Comparison of ENCODE assay signal across 8 cellular contexts in the genomic region with DNA sequence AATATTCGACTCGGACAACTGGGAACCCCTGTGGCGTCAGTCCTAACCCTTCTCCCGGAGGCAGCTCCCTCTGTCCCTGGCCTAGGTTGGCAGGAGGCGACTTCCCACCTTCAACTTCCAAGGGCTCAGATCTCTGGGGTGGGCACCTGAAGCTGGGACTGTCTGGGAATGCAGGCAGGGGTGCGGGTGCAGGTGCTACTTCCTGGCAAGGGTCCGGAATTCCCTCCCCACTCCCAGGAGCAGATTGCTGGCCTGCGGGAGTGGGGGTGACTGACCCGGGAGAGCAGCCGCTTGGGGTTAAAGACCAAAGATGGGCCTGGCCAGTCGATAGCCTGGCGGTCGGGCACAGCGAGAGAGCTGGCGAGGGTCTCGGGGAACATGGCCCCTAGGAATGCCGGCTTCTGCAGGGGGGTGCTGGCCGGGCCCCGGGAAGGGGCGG. TPM values are rescaled to one million over a fixed set of nuclear protein-coding genes. Genes with fewer than 3 reads are reported as not detected.
A peak's percentile ranks its signal among the peaks of the same experiment; 100 is the strongest.
DNase-seq lines count a peak whose midpoint lies in the region; ATAC-seq, FAIRE-seq and TF ChIP-seq lines count a peak whose summit lies in the region.
"Had no signal": no experiment of that assay in that cellular context is flagged by ENCODE, and none has a peak within 500 bp of the region (broad histone marks: within the 10 kb centered on the region; RNA-seq: fewer than 3 reads in every experiment).

No MANE protein-coding gene starts in this region.

- H3K4me3 Mint-ChIP-seq in activated T-cell treated with anti-CD3 and anti-CD28 coated beads, Interleukin-2, amount 50 U/mL, for 72 hours = peak overlapping the region; percentile 59 to 91

- peaks cover 66% of the 10 kb centered on the region for H3K4me1 Mint-ChIP-seq in activated T-cell treated with anti-CD3 and anti-CD28 coated beads, Interleukin-2, amount 50 U/mL, for 72 hours (ENCODE audit: low read depth)

- no peak overlapping the region for H3K27ac Mint-ChIP-seq in activated T-cell treated with anti-CD3 and anti-CD28 coated beads, Interleukin-2, amount 50 U/mL, for 72 hours

- intact Hi-C loops in spleen (cut with DNase I; ENCODE audit: low total_unique reads) = loop anchor here (10.0 kb wide), 1 partner anchor 93 kb away; a partner anchor contains a TSS

- DNase-seq in HL-60 (ENCODE audit: low read depth in 1 of 2, low spot score in 1 of 2) (no peak), keratinocyte (ENCODE audit: low read depth, low spot score) (no peak), spleen (no peak), 8988T (no peak), RPMI8226 (no peak)
- no peak for DNase-seq in activated T-cell treated with anti-CD3 and anti-CD28 coated beads, Interleukin-2, amount 50 U/mL, for 72 hours
- DNase-seq: NCI-H524 treated with DMSO at 0.1 percent for 48 hours had no signal

- peak overlapping the region; percentile 76 for H3K9ac ChIP-seq in keratinocyte (ENCODE audit: control insufficient read depth, extremely low read depth, insufficient read depth, low read length)

- no peaks in the 10 kb centered on the region for H3K9me3 Mint-ChIP-seq in activated T-cell treated with anti-CD3 and anti-CD28 coated beads, Interleukin-2, amount 50 U/mL, for 72 hours

- no peaks in the 10 kb centered on the region for H3K27me3 Mint-ChIP-seq in activated T-cell treated with anti-CD3 and anti-CD28 coated beads, Interleukin-2, amount 50 U/mL, for 72 hours (ENCODE audit: low read depth)

- H3K4me3 ChIP-seq in HL-60 (replicated peaks; ENCODE audit: insufficient read depth, low read length) (peak overlapping the region; percentile 36), keratinocyte (ENCODE audit: control insufficient read depth in 2 of 3, extremely low read depth in 1 of 3, insufficient read depth in 2 of 3, low read depth in 1 of 3, low read length in 3 of 3) (peak overlapping the region; percentile 79 to 86 (median 83)), spleen (peak overlapping the region in 7 of 8 donors; percentile 18 to 70 (median 38))

- H3K79me2 ChIP-seq in keratinocyte (ENCODE audit: control insufficient read depth, insufficient read depth, low read length) = peaks cover 7% of the 10 kb centered on the region

- H3K4me2 ChIP-seq in keratinocyte (ENCODE audit: control insufficient read depth, extremely low read depth, insufficient read depth, low read depth, low read length) = peak overlapping the region; percentile 96

- peaks cover 24% of the 10 kb centered on the region for H3K4me1 ChIP-seq in keratinocyte (ENCODE audit: control insufficient read depth, extremely low read depth, insufficient read depth, low read length)
- H3K4me1 ChIP-seq in spleen = peaks cover 13 to 66% (median 42%) of the 10 kb centered on the region in 6 donors

- H3K9me3 ChIP-seq in keratinocyte (ENCODE audit: control insufficient read depth, low read depth, low read length) (no peaks in the 10 kb centered on the region), spleen (no peaks in the 10 kb centered on the region)

- H3K9me1 ChIP-seq in keratinocyte (ENCODE audit: control insufficient read depth, extremely low read depth, insufficient read depth, low read length) = no peaks in the 10 kb centered on the region

- no peaks in the 10 kb centered on the region for H4K20me1 ChIP-seq in keratinocyte (ENCODE audit: control insufficient read depth, extremely low read depth, insufficient read depth, low read length)

- TF ChIP-seq CTCF in HL-60 (IDR thresholded peaks at IDR 0.05; ENCODE audit: insufficient read depth, low read length) = no peak
- no peak for TF ChIP-seq CTCF in keratinocyte (optimal IDR thresholded peaks at IDR 0.05 in 1 of 3, IDR thresholded peaks at IDR 0.05 in 1 of 3, conservative IDR thresholded peaks at IDR 0.05 in 1 of 3; ENCODE audit: extremely low read depth in 1 of 3, insufficient read depth in 2 of 3, low read length in 3 of 3)
- TF ChIP-seq CTCF in spleen (IDR thresholded peaks at IDR 0.05 in 8 of 11, conservative IDR thresholded peaks at IDR 0.05 in 3 of 11) = no peak

- H3K27me3 ChIP-seq in HL-60 (ENCODE audit: insufficient read depth, poor library complexity, severe bottlenecking) (no peaks in the 10 kb centered on the region), keratinocyte (ENCODE audit: control insufficient read depth, extremely low read depth, insufficient read depth, low read length) (no peaks in the 10 kb centered on the region), spleen (replicated peaks in 1 of 7) (peaks cover 0 to 50% (median 0%) of the 10 kb centered on the region in 7 donors)

- dilution Hi-C loops in keratinocyte (cut with MboI; ENCODE audit: extremely low pct_ligation_motif_present, low sequenced_read_pairs) = no loop called here

- H3K27ac ChIP-seq in HL-60 (replicated peaks) = peak overlapping the region; percentile 39
- peak overlapping the region; percentile 33 for H3K27ac ChIP-seq in keratinocyte (ENCODE audit: control insufficient read depth, insufficient read depth, low read length)
- H3K27ac ChIP-seq in spleen = peak overlapping the region in 3 of 8 donors; percentile 13 to 41 (median 36)

- ATAC-seq in activated T-cell treated with anti-CD3 and anti-CD28 coated beads, Interleukin-2, amount 50 U/mL, for 72 hours (replicated peaks in 1 of 2) = peak; percentile 12 to 22
- no peak for ATAC-seq in HG03442 (IDR thresholded peaks at IDR 0.05; ENCODE audit: unreplicated experiment)

- WGBS in spleen, 5 donors = 12 to 41% (median 26%) methylated on average over 5 to 20 of the region's 20 CpGs

- H2AFZ ChIP-seq in keratinocyte (ENCODE audit: control insufficient read depth, low read length) = peak overlapping the region; percentile 58

- no peak for FAIRE-seq in keratinocyte (lab: Jason Lieb, UNC)

- H3K36me3 Mint-ChIP-seq in activated T-cell treated with anti-CD3 and anti-CD28 coated beads, Interleukin-2, amount 50 U/mL, for 72 hours (ENCODE audit: insufficient read depth in 2 of 2) = no peaks in the 10 kb centered on the region

- H3K36me3 ChIP-seq in keratinocyte (ENCODE audit: control insufficient read depth in 2 of 2, extremely low read depth in 1 of 2, insufficient read depth in 2 of 2, low read length in 2 of 2) = peaks cover 0 to 2% of the 10 kb centered on the region in 2 experiments
- H3K36me3 ChIP-seq in spleen = no peaks in the 10 kb centered on the region

- TF ChIP-seq POLR2A in spleen (IDR thresholded peaks at IDR 0.05) = no peak

RNA-seq across cellular contexts. Expression of a gene that starts 0.4 kb away (rescaled TPM):
- total RNA-seq in activated T-cell treated with anti-CD3 and anti-CD28 coated beads, Interleukin-2, amount 50 U/mL, for 72 hours = 1 to 10 TPM; 2.2 to 4.2 TPM
- polyA plus RNA-seq in keratinocyte (24.6 to 37.1 TPM (median 31.9 TPM) in 3 replicates), spleen (1 to 10 TPM in 2 of 3 donors, under 1 TPM in 1; 0.80 to 1.5 (median 1.1) TPM)
- 20.1 TPM for polyA plus RNA-seq in keratinocyte (2011; ENCODE audit: low read depth)
- 9.5 and 11.8 TPM in 2 replicates for polyA plus RNA-seq in keratinocyte (2011; cell fraction: cytosol; rRNA removed)
- 51.7 and 60.6 TPM in 2 replicates for polyA plus RNA-seq in keratinocyte (2011; cell fraction: nucleus; rRNA removed)
- polyA plus RNA-seq in keratinocyte (2012; ENCODE audit: low replicate concordance) = 23.0 and 34.4 TPM in 2 replicates
- polyA minus RNA-seq in keratinocyte = 44.3 to 50.0 TPM (median 49.9 TPM) in 3 replicates
- polyA minus RNA-seq in keratinocyte (2011; cell fraction: cytosol; rRNA and poly(A)+ RNA removed) = 21.5 TPM
- polyA minus RNA-seq in keratinocyte (2011; cell fraction: nucleus; rRNA and poly(A)+ RNA removed) = 40.5 and 44.2 TPM in 2 replicates
- total RNA-seq in spleen = 1 to 10 TPM; 1.3 to 4.5 (median 3.8) TPM

RNA-seq across cellular contexts. Expression of a gene that starts 27.1 kb away (rescaled TPM):
- 100 to 1,000 TPM; 121 to 129 TPM for total RNA-seq in activated T-cell treated with anti-CD3 and anti-CD28 coated beads, Interleukin-2, amount 50 U/mL, for 72 hours
- polyA plus RNA-seq in keratinocyte (17.6 to 77.8 TPM (median 22.5 TPM) in 3 replicates), spleen (10 to 100 TPM; 50.3 to 95.6 (median 53.6) TPM)
- polyA plus RNA-seq in keratinocyte (2011; ENCODE audit: low read depth) = 43.5 TPM
- 58.1 and 116 TPM in 2 replicates for polyA plus RNA-seq in keratinocyte (2011; cell fraction: cytosol; rRNA removed)
- polyA plus RNA-seq in keratinocyte (2011; cell fraction: nucleus; rRNA removed) = 102 and 140 TPM in 2 replicates
- 129 and 217 TPM in 2 replicates for polyA plus RNA-seq in keratinocyte (2012; ENCODE audit: low replicate concordance)
- polyA minus RNA-seq in keratinocyte = 42.3 to 427 TPM (median 56.3 TPM) in 3 replicates
- 202 TPM for polyA minus RNA-seq in keratinocyte (2011; cell fraction: cytosol; rRNA and poly(A)+ RNA removed)
- polyA minus RNA-seq in keratinocyte (2011; cell fraction: nucleus; rRNA and poly(A)+ RNA removed) = 53.6 and 67.5 TPM in 2 replicates
- total RNA-seq in spleen = 100 to 1,000 TPM; 104 to 439 (median 211) TPM

RNA-seq across cellular contexts. Expression of a gene that starts 35.0 kb away (rescaled TPM):
- not detected for total RNA-seq in activated T-cell treated with anti-CD3 and anti-CD28 coated beads, Interleukin-2, amount 50 U/mL, for 72 hours
- polyA plus RNA-seq in keratinocyte (0.08 to 0.20 TPM (median 0.17 TPM) in 3 replicates), spleen (not detected)
- polyA plus RNA-seq in keratinocyte (2011; ENCODE audit: low read depth) = not detected
- polyA plus RNA-seq in keratinocyte (2011; cell fraction: cytosol; rRNA removed) = not detected in 2 replicates
- polyA plus RNA-seq in keratinocyte (2011; cell fraction: nucleus; rRNA removed) = 0.27 and 0.56 TPM in 2 replicates
- 0.18 TPM in 1 of 2 replicates, not detected in the other for polyA plus RNA-seq in keratinocyte (2012; ENCODE audit: low replicate concordance)
- polyA minus RNA-seq in keratinocyte = 0.63 to 2.3 TPM in 2 of 3 replicates, not detected in the other
- polyA minus RNA-seq in keratinocyte (2011; cell fraction: cytosol; rRNA and poly(A)+ RNA removed) = not detected
- polyA minus RNA-seq in keratinocyte (2011; cell fraction: nucleus; rRNA and poly(A)+ RNA removed) = 1.4 and 3.3 TPM in 2 replicates
- 1 to 10 TPM in 2 of 7 donors, under 1 TPM in 3, not detected in 2; 0.30 to 2.2 (median 0.85) TPM for total RNA-seq in spleen

RNA-seq across cellular contexts. Expression of a gene that starts 45.8 kb away (rescaled TPM):
- 1 to 10 TPM; 3.1 TPM for total RNA-seq in activated T-cell treated with anti-CD3 and anti-CD28 coated beads, Interleukin-2, amount 50 U/mL, for 72 hours
- polyA plus RNA-seq in keratinocyte (0.12 to 0.24 TPM (median 0.21 TPM) in 3 replicates), spleen (under 1 TPM; 0.04 to 0.10 (median 0.09) TPM)
- polyA plus RNA-seq in keratinocyte (2011; ENCODE audit: low read depth) = not detected
- 0.12 and 0.16 TPM in 2 replicates for polyA plus RNA-seq in keratinocyte (2011; cell fraction: cytosol; rRNA removed)
- polyA plus RNA-seq in keratinocyte (2011; cell fraction: nucleus; rRNA removed) = 0.23 and 0.28 TPM in 2 replicates
- polyA plus RNA-seq in keratinocyte (2012; ENCODE audit: low replicate concordance) = 0.09 TPM in 1 of 2 replicates, not detected in the other
- 0.20 to 0.43 TPM (median 0.38 TPM) in 3 replicates for polyA minus RNA-seq in keratinocyte
- not detected for polyA minus RNA-seq in keratinocyte (2011; cell fraction: cytosol; rRNA and poly(A)+ RNA removed)
- polyA minus RNA-seq in keratinocyte (2011; cell fraction: nucleus; rRNA and poly(A)+ RNA removed) = 0.21 and 0.23 TPM in 2 replicates
- total RNA-seq in spleen = 1 to 10 TPM in 1 of 7 donors, under 1 TPM in 6; 0.20 to 1.4 (median 0.74) TPM
